In genomic region chr9:108784998-108785397, GRCh38 we compare ENCODE assay signal across 16 cellular contexts.
DNase-seq lines count a peak whose midpoint lies in the region; ATAC-seq, FAIRE-seq and TF ChIP-seq lines count a peak whose summit lies in the region.
"Had no signal": no experiment of that assay in that cellular context is flagged by ENCODE, and none has a peak within 500 bp of the region (broad histone marks: within the 10 kb centered on the region; RNA-seq: fewer than 3 reads in every experiment).

No MANE protein-coding gene starts in this region.

- POLR2A ChIA-PET in MCF 10A (lab: Yijun Ruan, JAX) = no interaction called here

- TF ChIP-seq CTCF in MCF 10A (IDR thresholded peaks at IDR 0.05; ENCODE audit: unreplicated experiment) = no peak
- TF ChIP-seq CTCF in breast epithelium (IDR thresholded peaks at IDR 0.05) = no peak

- 9% methylated on average over 3 of the region's 3 CpGs for WGBS in right cardiac atrium

- H3K36me3 ChIP-seq in breast epithelium = no peaks in the 10 kb centered on the region
- H3K36me3 ChIP-seq in adipocyte (ENCODE audit: control insufficient read depth, insufficient read depth, low read length, severe bottlenecking) = no peaks in the 10 kb centered on the region
- H3K36me3 ChIP-seq: prostate gland had no signal

- CTCF ChIA-PET in MCF 10A (lab: Yijun Ruan, JAX) = interaction anchor here (0.5 to 4.4 kb wide), 7 partner anchors 10 to 1418 kb away, joined by 3 to 20 read pairs (median 3); no protein-coding TSS in a partner anchor

- H3K27me3 ChIP-seq in breast epithelium = no peaks in the 10 kb centered on the region
- H3K27me3 ChIP-seq in adipocyte (replicated peaks; ENCODE audit: control insufficient read depth, insufficient read depth, low read length) = no peaks in the 10 kb centered on the region
- H3K27me3 ChIP-seq in right cardiac atrium (ENCODE audit: control insufficient read depth, insufficient read depth) = no peaks in the 10 kb centered on the region
- H3K27me3 ChIP-seq: hepatocyte had no signal

- H3K27ac ChIP-seq in breast epithelium (no peak overlapping the region), right cardiac atrium (ENCODE audit: low read length) (peak overlapping the region; percentile 67)
- H3K27ac ChIP-seq: prostate gland had no signal

- H3K9me3 ChIP-seq in breast epithelium (no peaks in the 10 kb centered on the region), adipocyte (ENCODE audit: control insufficient read depth, low read length) (no peaks in the 10 kb centered on the region), right cardiac atrium (ENCODE audit: control insufficient read depth, low read length) (no peaks in the 10 kb centered on the region)
- H3K9me3 ChIP-seq: prostate gland had no signal

- no peak overlapping the region for H3K4me3 Mint-ChIP-seq in MCF 10A (ENCODE audit: unreplicated experiment)
- no peak overlapping the region for H3K4me3 Mint-ChIP-seq in activated T-cell treated with anti-CD3 and anti-CD28 coated beads, Interleukin-2, amount 50 U/mL, for 4 hours
- H3K4me3 Mint-ChIP-seq: activated CD4-positive, alpha-beta memory T cell treated with anti-CD3 and anti-CD28 coated beads, Interleukin-2, amount 10 ng/mL, durations not matched to agents 7 days and 5 days; T-helper 17 cell had no signal

- intact Hi-C loops in MCF 10A (cut with micrococcal nuclease) (no loop called here), breast epithelium (cut with DNase I; ENCODE audit: low total_unique reads) (loop anchor here (2.0 kb wide), 1 partner anchor 14 kb away; no protein-coding TSS in a partner anchor), right cardiac atrium (cut with DNase I) (no loop called here)

- H3K9me3 Mint-ChIP-seq in MCF 10A (ENCODE audit: unreplicated experiment) = no peaks in the 10 kb centered on the region
- H3K9me3 Mint-ChIP-seq in activated T-cell treated with anti-CD3 and anti-CD28 coated beads, Interleukin-2, amount 50 U/mL, for 4 hours = no peaks in the 10 kb centered on the region
- H3K9me3 Mint-ChIP-seq: activated CD4-positive, alpha-beta memory T cell treated with anti-CD3 and anti-CD28 coated beads, Interleukin-2, amount 10 ng/mL, durations not matched to agents 7 days and 5 days had no signal

- no peak overlapping the region for H3K4me3 ChIP-seq in breast epithelium
- no peak overlapping the region for H3K4me3 ChIP-seq in adipocyte (ENCODE audit: low read length)
- H3K4me3 ChIP-seq in right cardiac atrium (ENCODE audit: low read length) = no peak overlapping the region
- H3K4me3 ChIP-seq: hepatocyte, prostate gland had no signal

- no peak overlapping the region for H3K9ac ChIP-seq in adipocyte (ENCODE audit: low read length)

- no peak for FAIRE-seq in H54 (lab: Jason Lieb, UNC)

- ATAC-seq in right cardiac atrium = peak; percentile 44 to 55
- ATAC-seq in activated T-cell treated with anti-CD3 and anti-CD28 coated beads, Interleukin-2, amount 50 U/mL, for 4 hours = no peak
- ATAC-seq: T-helper 17 cell had no signal

- DNase-seq in MCF 10A (ENCODE audit: unreplicated experiment) (peak; percentile 94), breast epithelium (ENCODE audit: low spot score in 2 of 2) (no peak), adipocyte (ENCODE audit: low read depth) (peak; percentile 22), right cardiac atrium (no peak), ureter (ENCODE audit: low spot score) (no peak), H54 (ENCODE audit: insufficient read length, low spot score) (no peak), hippocampal formation (lab: John Stamatoyannopoulos, UW) (no peak)
- DNase-seq in activated T-cell treated with anti-CD3 and anti-CD28 coated beads, Interleukin-2, amount 50 U/mL, for 4 hours = no peak
- DNase-seq: ACHN; activated CD4-positive, alpha-beta memory T cell treated with anti-CD3 and anti-CD28 coated beads, Interleukin-2, amount 10 ng/mL, durations not matched to agents 7 days and 5 days; mesendoderm; NCI-H1105 treated with DMSO at 0.1 percent for 48 hours; NCI-H526; T-helper 17 cell had no signal

- H3K4me1 Mint-ChIP-seq in MCF 10A (ENCODE audit: insufficient read depth, unreplicated experiment) = peaks cover 31% of the 10 kb centered on the region
- peaks cover 3% of the 10 kb centered on the region for H3K4me1 Mint-ChIP-seq in activated T-cell treated with anti-CD3 and anti-CD28 coated beads, Interleukin-2, amount 50 U/mL, for 4 hours (ENCODE audit: low read depth)
- H3K4me1 Mint-ChIP-seq: activated CD4-positive, alpha-beta memory T cell treated with anti-CD3 and anti-CD28 coated beads, Interleukin-2, amount 10 ng/mL, durations not matched to agents 7 days and 5 days; T-helper 17 cell had no signal

- no peak overlapping the region for H3K27ac Mint-ChIP-seq in MCF 10A (ENCODE audit: low read depth, unreplicated experiment)
- H3K27ac Mint-ChIP-seq: activated CD4-positive, alpha-beta memory T cell treated with anti-CD3 and anti-CD28 coated beads, Interleukin-2, amount 10 ng/mL, durations not matched to agents 7 days and 5 days; T-helper 17 cell had no signal

- H3K4me1 ChIP-seq in breast epithelium (no peaks in the 10 kb centered on the region), adipocyte (ENCODE audit: control insufficient read depth, insufficient read depth, low read length) (peaks cover 39% of the 10 kb centered on the region), right cardiac atrium (ENCODE audit: control insufficient read depth, insufficient read depth, low read length) (peaks cover 14% of the 10 kb centered on the region)
- H3K4me1 ChIP-seq: prostate gland had no signal

- no TSS peak for BruUV-seq in MCF 10A (replicated peaks; lab: Mats Ljungman, UMichigan)

- peaks cover 8% of the 10 kb centered on the region for H3K36me3 Mint-ChIP-seq in MCF 10A (ENCODE audit: insufficient read depth, unreplicated experiment)
- no peaks in the 10 kb centered on the region for H3K36me3 Mint-ChIP-seq in activated T-cell treated with anti-CD3 and anti-CD28 coated beads, Interleukin-2, amount 50 U/mL, for 4 hours (ENCODE audit: insufficient read depth)

- no peaks in the 10 kb centered on the region for H3K27me3 Mint-ChIP-seq in MCF 10A (ENCODE audit: insufficient read depth, unreplicated experiment)
- peaks cover 20% of the 10 kb centered on the region for H3K27me3 Mint-ChIP-seq in activated T-cell treated with anti-CD3 and anti-CD28 coated beads, Interleukin-2, amount 50 U/mL, for 4 hours (ENCODE audit: low read depth)

- TF ChIP-seq POLR2A in breast epithelium (IDR thresholded peaks at IDR 0.05) = no peak
- no peak for TF ChIP-seq POLR2A in H54 (IDR thresholded peaks at IDR 0.05; ENCODE audit: low read depth, low read length)

Comparison
In these comparisons a context has a peak if more than half of its experiments do, and no peak if none do; other contexts are left out.
1. DNase-seq: peak in MCF 10A (single experiment) and adipocyte (single experiment); none in breast epithelium (0 of 2), right cardiac atrium (0 of 3), ureter (single experiment), H54 (single experiment), activated T-cell treated with anti-CD3 and anti-CD28 coated beads, Interleukin-2, amount 50 U/mL, for 4 hours (single experiment) and hippocampal formation (0 of 2).
2. ATAC-seq: peak in right cardiac atrium (2 of 2); none in activated T-cell treated with anti-CD3 and anti-CD28 coated beads, Interleukin-2, amount 50 U/mL, for 4 hours (0 of 2).